In the genomic region with DNA sequence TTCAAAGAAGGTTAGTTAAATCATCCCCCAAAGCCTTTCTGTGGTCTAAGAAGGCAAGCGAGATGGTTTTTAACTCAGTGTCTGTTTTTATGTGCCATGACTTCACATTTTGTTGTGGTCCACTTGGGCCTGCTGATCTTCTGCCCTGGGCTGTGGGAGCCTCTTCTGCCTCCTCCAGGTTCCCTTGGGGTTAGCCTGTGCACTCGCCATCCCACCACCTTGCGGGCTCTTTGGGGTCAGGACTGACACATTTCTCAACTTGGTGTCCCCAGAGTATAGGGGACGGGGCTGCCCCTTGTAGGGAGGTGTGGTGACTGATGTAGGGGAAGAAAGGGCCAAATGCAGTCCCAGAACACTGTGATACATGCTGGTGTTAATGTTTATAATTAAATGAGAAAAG, we compare ENCODE assay signal across 8 cellular contexts.
DNase-seq lines count a peak whose midpoint lies in the region; ATAC-seq lines count a peak whose summit lies in the region.
"Had no signal": no experiment of that assay in that cellular context is flagged by ENCODE, and none has a peak within 500 bp of the region (broad histone marks: within the 10 kb centered on the region; RNA-seq: fewer than 3 reads in every experiment).

No MANE protein-coding gene starts in this region.

- ATAC-seq in GM18868 (IDR thresholded peaks at IDR 0.05; ENCODE audit: unreplicated experiment) = peak; percentile 91
- ATAC-seq in GM21619 (IDR thresholded peaks at IDR 0.05; ENCODE audit: unreplicated experiment) = peak; percentile 88
- peak; percentile 69 for ATAC-seq in HG03469 (IDR thresholded peaks at IDR 0.05; ENCODE audit: unreplicated experiment)
- ATAC-seq in GM18519 (IDR thresholded peaks at IDR 0.05; ENCODE audit: low FRiP score, unreplicated experiment) = no peak
- ATAC-seq: sciatic nerve had no signal

- peak; percentile 41 to 56 for DNase-seq in stimulated activated CD4-positive, alpha-beta T cell treated with anti-CD3 and anti-CD28 coated beads, Interleukin-2, amount 100 ng/mL, for 24 hours
- DNase-seq in NCI-H748 (lab: John Stamatoyannopoulos, UW; ENCODE audit: unreplicated experiment) (no peak), cerebellar cortex (ENCODE audit: low spot score) (no peak)

Comparison
In these comparisons a context has a peak if more than half of its experiments do, and no peak if none do; other contexts are left out.
1. DNase-seq: peak in stimulated activated CD4-positive, alpha-beta T cell treated with anti-CD3 and anti-CD28 coated beads, Interleukin-2, amount 100 ng/mL, for 24 hours (2 of 2); none in NCI-H748 (single experiment) and cerebellar cortex (single experiment).